Comparison of ENCODE assay signal across 21 cellular contexts in the genomic region with DNA sequence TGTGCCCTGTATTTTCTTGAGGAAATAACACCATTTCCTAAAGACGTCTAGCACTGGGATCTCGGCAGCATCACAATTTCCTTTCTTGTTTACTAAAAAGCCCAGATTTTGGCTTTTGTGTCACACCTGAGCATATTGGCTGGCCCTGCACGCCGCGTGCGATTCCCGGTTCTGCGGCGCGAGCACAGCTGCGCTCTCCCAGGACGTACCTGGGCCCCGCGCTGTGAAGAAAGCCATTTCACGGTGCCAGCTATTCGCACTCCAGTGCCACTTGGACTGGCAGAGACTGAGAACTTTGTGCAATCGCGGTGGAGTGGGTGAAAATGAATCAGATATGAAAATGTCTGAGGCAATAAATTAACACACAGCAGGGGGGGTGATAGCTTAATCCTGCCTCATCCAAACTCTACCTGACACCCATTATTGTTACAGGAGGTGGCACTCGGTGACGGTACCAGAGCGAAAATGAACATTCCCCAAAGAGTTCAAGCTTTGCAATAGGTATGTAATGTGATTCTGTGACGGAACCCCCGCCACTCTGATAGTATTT.
"Had no signal": no experiment of that assay in that cellular context is flagged by ENCODE, and none has a peak within 500 bp of the region (broad histone marks: within the 10 kb centered on the region; RNA-seq: fewer than 3 reads in every experiment).

No MANE protein-coding gene starts in this region.

- ATAC-seq: effector memory CD8-positive, alpha-beta T cell; left colon; naive thymus-derived CD4-positive, alpha-beta T cell; right cardiac atrium; stimulated activated memory B cell treated with anti-CD40 and anti-IgM and Interleukin-4, amounts not matched to agents 10 μg/mL and 1 μg/mL and 100 μg/mL, for 72 hours; stimulated activated naive CD8-positive, alpha-beta T cell treated with anti-CD3 and anti-CD28 coated beads, Interleukin-15, Interleukin-2, amounts not matched to agents 100 U/mL and 50 U/mL, for 24 hours had no signal

- DNase-seq: dermis blood vessel endothelial cell; effector memory CD8-positive, alpha-beta T cell; erythroblast; hypothalamus; immature natural killer cell; kidney glomerular epithelial cell; left colon; mesenchymal stem cell; naive thymus-derived CD4-positive, alpha-beta T cell; nucleus accumbens; right cardiac atrium; sigmoid colon; stimulated activated CD4-positive, alpha-beta T cell treated with anti-CD3 and anti-CD28 coated beads, Interleukin-4, amount 100 ng/mL, for 4 hours; stimulated activated naive CD8-positive, alpha-beta T cell treated with anti-CD3 and anti-CD28 coated beads, Interleukin-15, Interleukin-2, amounts not matched to agents 100 U/mL and 50 U/mL, for 24 hours; uterus had no signal

- H3K36me3 ChIP-seq: prostate gland, sigmoid colon, thoracic aorta, tibial nerve, upper lobe of left lung, uterus had no signal

- H3K4me3 ChIP-seq: coronary artery, prostate gland, sigmoid colon, thoracic aorta, tibial nerve, upper lobe of left lung, uterus had no signal

- H3K27me3 ChIP-seq: sigmoid colon, tibial nerve, upper lobe of left lung, uterus had no signal

- H3K4me1 ChIP-seq: prostate gland, upper lobe of left lung, uterus had no signal

- H3K27ac ChIP-seq: coronary artery, prostate gland, sigmoid colon, thoracic aorta, tibial nerve, upper lobe of left lung, uterus had no signal

- H3K9me3 ChIP-seq: prostate gland, sigmoid colon, thoracic aorta, tibial nerve, upper lobe of left lung, uterus had no signal
